ENCODE assay signal across 35 cellular contexts in the genomic region with DNA sequence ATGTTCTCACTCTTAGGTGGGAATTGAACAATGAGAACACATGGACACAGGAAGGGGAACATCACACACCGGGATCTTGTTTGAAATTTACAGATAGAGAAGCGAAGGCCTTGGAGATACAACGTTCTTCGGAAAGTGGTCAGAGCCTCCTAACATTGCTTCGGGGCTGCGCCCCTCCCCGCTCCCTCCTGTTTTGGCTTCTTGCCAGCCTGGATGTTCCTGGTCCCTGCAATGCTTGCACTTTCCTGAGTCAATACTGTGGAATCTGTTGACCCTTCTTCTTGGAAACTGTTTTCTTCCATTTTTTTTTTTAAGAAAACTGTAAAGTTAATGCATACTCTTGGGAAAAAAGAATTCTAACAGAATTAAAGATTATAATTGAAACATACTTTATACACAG.
"Had no signal": no experiment of that assay in that cellular context is flagged by ENCODE, and none has a peak within 500 bp of the region (broad histone marks: within the 10 kb centered on the region; RNA-seq: fewer than 3 reads in every experiment).

No MANE protein-coding gene starts in this region.

- H3K27me3 Mint-ChIP-seq: activated B cell treated with CpG ODN at 0.5 μM for 24 hours; activated CD8-positive, alpha-beta memory T cell treated with anti-CD3 and anti-CD28 coated beads, Interleukin-2, amount 10 ng/mL, durations not matched to agents 7 days and 5 days; activated CD8-positive, alpha-beta T cell treated with anti-CD3 and anti-CD28 coated beads for 36 hours; activated naive CD4-positive, alpha-beta T cell treated with anti-CD3 and anti-CD28 coated beads, Interleukin-2, amount 50 U/mL, for 24 hours; activated naive CD8-positive, alpha-beta T cell treated with anti-CD3 and anti-CD28 coated beads for 36 hours; activated naive CD8-positive, alpha-beta T cell treated with anti-CD3 and anti-CD28 coated beads, Interleukin-2, amount 50 U/mL, for 24 hours; effector memory CD8-positive, alpha-beta T cell; T-helper 17 cell had no signal

- ATAC-seq: activated CD4-positive, CD25-positive, alpha-beta regulatory T cell treated with anti-CD3 and anti-CD28 coated beads, Interleukin-2, amount 50 U/mL, for 24 hours; activated CD8-positive, alpha-beta memory T cell treated with anti-CD3 and anti-CD28 coated beads, Interleukin-2, amount 10 ng/mL, durations not matched to agents 7 days and 5 days; activated CD8-positive, alpha-beta T cell treated with anti-CD3 and anti-CD28 coated beads for 36 hours; activated naive CD8-positive, alpha-beta T cell treated with anti-CD3 and anti-CD28 coated beads, Interleukin-2, amount 50 U/mL, for 24 hours; body of pancreas; effector memory CD8-positive, alpha-beta T cell; foreskin keratinocyte; gastrocnemius medialis; heart left ventricle; T-helper 17 cell had no signal

- H3K27ac Mint-ChIP-seq: activated B cell treated with CpG ODN at 0.5 μM for 24 hours; activated CD8-positive, alpha-beta memory T cell treated with anti-CD3 and anti-CD28 coated beads, Interleukin-2, amount 10 ng/mL, durations not matched to agents 7 days and 5 days; activated CD8-positive, alpha-beta T cell treated with anti-CD3 and anti-CD28 coated beads for 36 hours; activated naive CD4-positive, alpha-beta T cell treated with anti-CD3 and anti-CD28 coated beads for 36 hours; activated naive CD8-positive, alpha-beta T cell treated with anti-CD3 and anti-CD28 coated beads for 36 hours; activated naive CD8-positive, alpha-beta T cell treated with anti-CD3 and anti-CD28 coated beads, Interleukin-2, amount 50 U/mL, for 24 hours; activated T-helper 1 cell treated with anti-CD3 and anti-CD28 coated beads, Interleukin-12 subunit alpha, Interleukin-12 subunit beta, Interleukin-2, Interleukin-4 antibody, amounts not matched to agents 30 ng/mL and 10 ng/mL and 1 ng/mL, durations not matched to agents 14 hours and 24 hours and 36 hours; activated T-helper 2 cell treated with anti-CD3 and anti-CD28 coated beads, Interferon-gamma antibody, Interleukin-2, Interleukin-4, amounts not matched to agents 10 μg/mL and 5 μg/mL and 100 μg/mL, durations not matched to agents 14 hours and 24 hours and 36 hours; effector memory CD8-positive, alpha-beta T cell; T-helper 17 cell; T-helper 2 cell treated with Interferon-gamma antibody and Interleukin-4, amounts not matched to agents 5 μg/mL and 100 μg/mL, for 36 hours had no signal

- H3K9me3 ChIP-seq: adrenal gland, body of pancreas, esophagus muscularis mucosa, gastrocnemius medialis had no signal

- DNase-seq: activated B cell treated with CpG ODN at 0.5 μM for 24 hours; activated CD4-positive, alpha-beta T cell treated with anti-CD3 and anti-CD28 coated beads for 48 hours; activated CD4-positive, alpha-beta T cell treated with anti-CD3 and anti-CD28 coated beads, Interleukin-2, amount 50 U/mL, for 1 hour; activated CD4-positive, alpha-beta T cell treated with anti-CD3 and anti-CD28 coated beads, Interleukin-2, amount 50 U/mL, for 48 hours; activated CD8-positive, alpha-beta memory T cell treated with anti-CD3 and anti-CD28 coated beads, Interleukin-2, amount 10 ng/mL, durations not matched to agents 7 days and 5 days; activated CD8-positive, alpha-beta memory T cell treated with anti-CD3 and anti-CD28 coated beads, Interleukin-2, amount 50 U/mL, for 4 hours; activated CD8-positive, alpha-beta T cell treated with anti-CD3 and anti-CD28 coated beads for 36 hours; activated effector memory CD4-positive, alpha-beta T cell treated with anti-CD3 and anti-CD28 coated beads, Interleukin-2, amount 50 U/mL, for 16 hours; activated naive CD4-positive, alpha-beta T cell treated with anti-CD3 and anti-CD28 coated beads for 36 hours; activated naive CD8-positive, alpha-beta T cell treated with anti-CD3 and anti-CD28 coated beads for 36 hours; activated naive CD8-positive, alpha-beta T cell treated with anti-CD3 and anti-CD28 coated beads, Interleukin-2, amount 50 U/mL, for 24 hours; activated T-cell treated with anti-CD3 and anti-CD28 coated beads, Interleukin-2, amount 50 U/mL, for 1 hour; activated T-cell treated with anti-CD3 and anti-CD28 coated beads, Interleukin-2, amount 50 U/mL, for 48 hours; adrenal gland; amygdala; aorta; body of pancreas; caudate nucleus; cortex of kidney; dermis blood vessel endothelial cell; effector CD4-positive, alpha-beta T cell; effector memory CD8-positive, alpha-beta T cell; foreskin keratinocyte; gastrocnemius medialis; glutamatergic neuron; heart left ventricle; T-helper 17 cell; T1000; WERI-Rb-1 had no signal

- H3K4me1 Mint-ChIP-seq: activated B cell treated with CpG ODN at 0.5 μM for 24 hours, T-helper 17 cell had no signal

- H3K4me3 Mint-ChIP-seq: activated B cell treated with CpG ODN at 0.5 μM for 24 hours; activated CD8-positive, alpha-beta memory T cell treated with anti-CD3 and anti-CD28 coated beads, Interleukin-2, amount 10 ng/mL, durations not matched to agents 7 days and 5 days; activated CD8-positive, alpha-beta T cell treated with anti-CD3 and anti-CD28 coated beads for 36 hours; activated naive CD4-positive, alpha-beta T cell treated with anti-CD3 and anti-CD28 coated beads for 36 hours; activated naive CD8-positive, alpha-beta T cell treated with anti-CD3 and anti-CD28 coated beads for 36 hours; activated naive CD8-positive, alpha-beta T cell treated with anti-CD3 and anti-CD28 coated beads, Interleukin-2, amount 50 U/mL, for 24 hours; activated T-helper 1 cell treated with anti-CD3 and anti-CD28 coated beads, Interleukin-12 subunit alpha, Interleukin-12 subunit beta, Interleukin-2, Interleukin-4 antibody, amounts not matched to agents 30 ng/mL and 10 ng/mL and 1 ng/mL, durations not matched to agents 14 hours and 24 hours and 36 hours; effector memory CD8-positive, alpha-beta T cell; T-helper 17 cell; T-helper 2 cell treated with Interferon-gamma antibody and Interleukin-4, amounts not matched to agents 5 μg/mL and 100 μg/mL, for 36 hours had no signal

- H3K4me3 ChIP-seq: adrenal gland, body of pancreas, esophagus muscularis mucosa, gastrocnemius medialis, heart left ventricle had no signal

- H3K27ac ChIP-seq: adrenal gland, body of pancreas, esophagus muscularis mucosa, foreskin keratinocyte, gastrocnemius medialis, heart left ventricle, WERI-Rb-1 had no signal

- H3K4me1 ChIP-seq: adrenal gland, body of pancreas, esophagus muscularis mucosa, foreskin keratinocyte, gastrocnemius medialis, heart left ventricle had no signal

- H3K9me3 Mint-ChIP-seq: activated naive CD4-positive, alpha-beta T cell treated with anti-CD3 and anti-CD28 coated beads, Interleukin-2, amount 50 U/mL, for 24 hours had no signal

- H3K36me3 Mint-ChIP-seq: activated CD8-positive, alpha-beta memory T cell treated with anti-CD3 and anti-CD28 coated beads, Interleukin-2, amount 10 ng/mL, durations not matched to agents 7 days and 5 days had no signal

- H3K27me3 ChIP-seq: adrenal gland, body of pancreas, esophagus muscularis mucosa, foreskin keratinocyte, gastrocnemius medialis, heart left ventricle had no signal

- H3K36me3 ChIP-seq: adrenal gland, esophagus muscularis mucosa, gastrocnemius medialis, heart left ventricle, WERI-Rb-1 had no signal
